1 cellular context compared by ENCODE assay signal in genomic region chr17:29042679-29043538, GRCh38.
TF ChIP-seq lines count a peak whose summit lies in the region.

Gene PIPOX, plus strand, starts transcription at chr17:29043141. Its CDS starts 85 bp downstream, at chr17:29043226.

TF ChIP-seq in HepG2, 621 proteins besides CTCF, POLR2A, EP300 and RAD21 (continued from another document and continues in another):
- TF ChIP-seq KIAA2018 (CRISPR knock-in tag; IDR thresholded peaks at IDR 0.05; ENCODE audit: borderline replicate concordance) (no peak), ARNTL (CRISPR knock-in tag; IDR thresholded peaks at IDR 0.05) (0 out of 2 replicates have a peak, but pooled peaks have one; percentile 38), TBL1XR1 (IDR thresholded peaks at IDR 0.05; ENCODE audit: borderline replicate concordance, low read length, partially characterized antibody) (no peak), ZNF704 (CRISPR knock-in tag; IDR thresholded peaks at IDR 0.05; ENCODE audit: borderline replicate concordance) (no peak; the same call in none of the 2 replicates), GTF3A (CRISPR knock-in tag; conservative IDR thresholded peaks at IDR 0.05) (no peak), XRCC5 (optimal IDR thresholded peaks at IDR 0.05; ENCODE audit: low read length) (peak; percentile 67), ZZZ3 (CRISPR knock-in tag; IDR thresholded peaks at IDR 0.05; ENCODE audit: borderline replicate concordance) (no peak), FOXJ3 (CRISPR knock-in tag; IDR thresholded peaks at IDR 0.05; ENCODE audit: borderline replicate concordance) (no peak), ZBTB25 (CRISPR knock-in tag; IDR thresholded peaks at IDR 0.05) (0 out of 2 replicates have a peak, but pooled peaks have one; percentile 11), ZNF788 (CRISPR knock-in tag; IDR thresholded peaks at IDR 0.05; ENCODE audit: borderline replicate concordance) (peak; percentile 85; the same call in 1 of the 2 replicates), SRSF4 (IDR thresholded peaks at IDR 0.05; ENCODE audit: low read depth, low read length, poor library complexity, severe bottlenecking) (no peak), ZFP36 (IDR thresholded peaks at IDR 0.05; ENCODE audit: borderline replicate concordance, low read depth, low read length, partially characterized antibody) (no peak), ZNF451 (CRISPR knock-in tag; IDR thresholded peaks at IDR 0.05) (0 out of 2 replicates have a peak, but pooled peaks have one; percentile 31), DNMT1 (CRISPR knock-in tag; IDR thresholded peaks at IDR 0.05) (no peak), ZNF251 (CRISPR knock-in tag; IDR thresholded peaks at IDR 0.05) (no peak), ZNF766 (CRISPR knock-in tag; IDR thresholded peaks at IDR 0.05; ENCODE audit: borderline replicate concordance) (peak; percentile 57; the same call in 1 of the 2 replicates), ZNF619 (CRISPR knock-in tag; IDR thresholded peaks at IDR 0.05) (peak; percentile 70; the same call in 1 of the 2 replicates), RELA (CRISPR knock-in tag; IDR thresholded peaks at IDR 0.05) (0 out of 2 replicates have a peak, but pooled peaks have one; percentile 26), SIN3B (IDR thresholded peaks at IDR 0.05; ENCODE audit: low read length) (no peak), SALL2 (CRISPR knock-in tag; IDR thresholded peaks at IDR 0.05) (peak; percentile 45; the same call in 1 of the 2 replicates), POLR2G (IDR thresholded peaks at IDR 0.05; ENCODE audit: low read depth, low read length) (peak; percentile 94), ZNF136 (CRISPR knock-in tag; IDR thresholded peaks at IDR 0.05; ENCODE audit: low read depth) (no peak), ISL2 (CRISPR knock-in tag; IDR thresholded peaks at IDR 0.05) (peak; percentile 33; the same call in 1 of the 2 replicates), NFKB2 (CRISPR knock-in tag; IDR thresholded peaks at IDR 0.05; ENCODE audit: borderline replicate concordance) (peak; percentile 61; the same call in 1 of the 2 replicates), SNAI1 (CRISPR knock-in tag; IDR thresholded peaks at IDR 0.05; ENCODE audit: borderline replicate concordance) (0 out of 2 replicates have a peak, but pooled peaks have one; percentile 59), CERS6 (CRISPR knock-in tag; IDR thresholded peaks at IDR 0.05) (no peak), ZNF124 (CRISPR knock-in tag; IDR thresholded peaks at IDR 0.05) (0 out of 2 replicates have a peak, but pooled peaks have one; percentile 37), ZSCAN20 (CRISPR knock-in tag; IDR thresholded peaks at IDR 0.05; ENCODE audit: borderline replicate concordance) (no peak), ZNF7 (CRISPR knock-in tag; IDR thresholded peaks at IDR 0.05) (no peak), ZNF441 (CRISPR knock-in tag; IDR thresholded peaks at IDR 0.05; ENCODE audit: borderline replicate concordance) (no peak), HMGA1 (CRISPR knock-in tag; conservative IDR thresholded peaks at IDR 0.05) (no peak), SSRP1 (CRISPR knock-in tag; IDR thresholded peaks at IDR 0.05) (no peak), ZNF44 (CRISPR knock-in tag; IDR thresholded peaks at IDR 0.05) (no peak), ZNF235 (CRISPR knock-in tag; IDR thresholded peaks at IDR 0.05; ENCODE audit: borderline replicate concordance) (no peak), NFIC (IDR thresholded peaks at IDR 0.05; ENCODE audit: low read length) (peak; percentile 90), KDM1A (CRISPR knock-in tag; IDR thresholded peaks at IDR 0.05) (no peak), ZMAT5 (CRISPR knock-in tag; IDR thresholded peaks at IDR 0.05; ENCODE audit: borderline replicate concordance, low read depth) (no peak), ESRRA (CRISPR knock-in tag; IDR thresholded peaks at IDR 0.05; ENCODE audit: low read depth) (peak; percentile 95; the same call in 1 of the 2 replicates), TRAFD1 (CRISPR knock-in tag; IDR thresholded peaks at IDR 0.05; ENCODE audit: borderline replicate concordance) (no peak), RARG (CRISPR knock-in tag; IDR thresholded peaks at IDR 0.05; ENCODE audit: low read depth) (no peak), ZNF253 (CRISPR knock-in tag; IDR thresholded peaks at IDR 0.05; ENCODE audit: borderline replicate concordance) (no peak), FOXO1 (CRISPR knock-in tag; IDR thresholded peaks at IDR 0.05) (no peak), HMGXB3 (CRISPR knock-in tag; IDR thresholded peaks at IDR 0.05; ENCODE audit: borderline replicate concordance) (0 out of 2 replicates have a peak, but pooled peaks have one; percentile 48), ZNF772 (CRISPR knock-in tag; IDR thresholded peaks at IDR 0.05) (peak; percentile 91), ZUFSP (CRISPR knock-in tag; IDR thresholded peaks at IDR 0.05; ENCODE audit: borderline replicate concordance) (no peak), ATF7-NPFF (CRISPR knock-in tag; IDR thresholded peaks at IDR 0.05; ENCODE audit: low read depth) (no peak)
